In the genomic region with DNA sequence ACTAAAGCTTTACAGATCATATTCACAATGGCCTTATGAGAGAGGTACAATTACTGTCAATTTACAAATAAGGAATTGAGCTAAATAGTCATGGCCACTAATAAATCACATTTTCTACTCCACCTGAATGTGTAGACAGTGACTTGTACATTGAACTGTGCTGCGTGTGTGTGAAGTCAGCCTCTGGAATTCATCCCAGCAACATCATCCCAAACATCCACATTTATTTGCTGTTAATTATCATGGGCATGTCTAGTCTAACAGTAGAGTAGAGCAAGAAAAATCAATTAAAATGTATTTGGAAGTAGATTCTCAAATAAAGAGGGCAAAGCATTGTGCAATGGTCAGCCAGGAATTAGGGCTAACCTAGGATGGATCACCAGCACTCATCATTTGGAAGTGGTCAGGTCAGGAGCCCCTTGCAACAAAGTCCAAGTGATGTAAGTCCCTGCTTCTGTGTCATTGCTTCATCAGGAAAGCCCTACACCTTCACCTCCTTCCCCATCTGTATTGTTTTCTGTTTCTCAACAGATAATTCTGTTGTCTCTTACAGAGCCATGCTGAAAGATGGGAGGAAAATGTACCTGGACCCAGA, we compare ENCODE assay signal across 32 cellular contexts. TPM values are rescaled to one million over a fixed set of nuclear protein-coding genes. Genes with fewer than 3 reads are reported as not detected.
"Had no signal": no experiment of that assay in that cellular context is flagged by ENCODE, and none has a peak within 500 bp of the region (broad histone marks: within the 10 kb centered on the region; RNA-seq: fewer than 3 reads in every experiment).

No MANE protein-coding gene starts in this region.

- DNase-seq: cerebellar nuclear complex; colonic mucosa; cortex of kidney; effector CD8-positive, alpha-beta T cell; effector memory CD8-positive, alpha-beta T cell; endodermal cell; erythroblast; esophagus squamous epithelium; foreskin fibroblast; foreskin melanocyte; gastrocnemius medialis; glutamatergic neuron; head of caudate nucleus; heart right ventricle; hippocampal formation; left cardiac atrium; left ventricle myocardium inferior; lower lobe of right lung; mesendoderm; midbrain had no signal

- H3K4me3 ChIP-seq: colonic mucosa, esophagus squamous epithelium, gastrocnemius medialis, heart right ventricle, left ventricle myocardium inferior, lower lobe of right lung had no signal

- H3K27me3 ChIP-seq: colonic mucosa had no signal

- H3K4me1 ChIP-seq: colonic mucosa, gastrocnemius medialis had no signal

- H3K36me3 ChIP-seq: colonic mucosa, esophagus squamous epithelium, gastrocnemius medialis, heart right ventricle, left ventricle myocardium inferior, lower lobe of right lung had no signal

- H3K9me3 ChIP-seq: colonic mucosa, esophagus squamous epithelium, gastrocnemius medialis, heart right ventricle, left ventricle myocardium inferior, lower lobe of right lung had no signal

- FAIRE-seq: endometrium, keratinocyte had no signal

- H3K27ac ChIP-seq: colonic mucosa, epithelial cell of prostate, esophagus squamous epithelium, gastrocnemius medialis, heart right ventricle, left ventricle myocardium inferior, lower lobe of right lung had no signal

- ATAC-seq: effector memory CD8-positive, alpha-beta T cell; esophagus mucosa; gastrocnemius medialis; heart right ventricle; left cardiac atrium had no signal

RNA-seq across cellular contexts. Expression of a gene that starts 4.8 kb away (rescaled TPM):
- total RNA-seq: chondrocyte, colonic mucosa, dermis microvascular lymphatic vessel endothelial cell, endodermal cell, esophagus mucosa, esophagus squamous epithelium, gastrocnemius medialis, glomerular endothelial cell, heart right ventricle, kidney epithelial cell, left cardiac atrium, left ventricle myocardium inferior, lower leg skin, lower lobe of right lung, lung microvascular endothelial cell, mucosa of gallbladder had no signal
- polyA plus RNA-seq: heart right ventricle, keratinocyte had no signal

RNA-seq across cellular contexts. Expression of a gene that starts 11.8 kb away (rescaled TPM):
- total RNA-seq: chondrocyte, left ventricle myocardium inferior, mononuclear cell had no signal
